8 cellular contexts compared by ENCODE assay signal in the genomic region with DNA sequence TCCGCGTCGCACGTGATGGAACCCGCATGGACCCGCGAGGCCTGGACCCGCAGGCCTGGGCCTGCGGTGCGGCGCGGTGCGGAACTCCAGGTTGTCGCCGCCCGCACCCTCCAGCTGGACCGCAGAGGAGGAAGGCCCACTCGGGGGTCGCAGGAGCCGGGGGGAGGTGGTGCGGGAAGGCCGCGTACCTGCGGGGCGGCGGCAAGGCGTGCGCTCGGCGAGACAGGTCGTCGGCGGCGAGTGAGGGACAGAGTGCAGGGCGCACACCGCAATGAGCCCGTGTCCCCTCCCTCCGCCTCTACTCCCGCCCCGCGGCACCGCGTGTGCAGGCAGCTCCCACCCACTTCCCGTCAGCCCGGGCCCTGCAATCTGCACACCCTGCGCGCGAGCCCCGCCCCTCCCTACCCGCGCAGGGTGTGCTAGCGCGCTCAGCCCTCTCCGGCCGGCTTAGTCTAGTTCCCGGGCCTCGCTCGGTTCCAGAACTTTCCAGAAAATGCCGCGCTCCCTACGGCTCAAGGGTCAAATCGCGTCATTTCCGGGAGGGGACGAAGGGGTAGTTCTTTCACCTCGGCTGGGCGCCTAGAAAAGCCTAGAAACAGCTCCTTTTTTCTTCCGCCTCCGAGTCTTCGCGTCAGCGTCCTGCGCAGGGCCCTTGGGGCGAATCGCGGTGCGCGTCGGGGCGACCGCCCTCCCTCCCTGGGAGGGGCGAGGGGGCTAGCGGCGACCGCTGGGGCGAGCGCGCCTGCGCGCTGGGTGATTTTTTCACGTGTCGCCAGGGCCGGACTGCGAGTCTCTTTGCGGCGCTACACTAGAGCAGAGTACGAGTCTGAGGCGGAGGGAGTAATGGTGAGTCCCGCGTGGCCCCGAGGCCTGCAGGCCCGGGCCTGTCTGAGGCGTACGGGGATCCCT. TPM values are rescaled to one million over a fixed set of nuclear protein-coding genes. Genes with fewer than 3 reads are reported as not detected.
DNase-seq lines count a peak whose midpoint lies in the region; ATAC-seq and TF ChIP-seq lines count a peak whose summit lies in the region.

A gene (minus strand): TSS at position 247 of the 909 bp plus-strand sequence. CDS start 992 bp downstream, outside the sequence.
A gene (plus strand): TSS at position 786 of the 909 bp plus-strand sequence. CDS start 58 bp downstream, at position 844.

- no peaks in the 10 kb centered on the region for H3K27me3 Mint-ChIP-seq in activated T-cell treated with anti-CD3 and anti-CD28 coated beads, Interleukin-2, amount 50 U/mL, for 24 hours

- H3K36me3 ChIP-seq in mucosa of stomach (ENCODE audit: control insufficient read depth, insufficient read depth, low read length): no peaks in the 10 kb centered on the region

- ATAC-seq in GM21717 (IDR thresholded peaks at IDR 0.05; ENCODE audit: unreplicated experiment): peak; percentile 84

- H3K27me3 ChIP-seq in mucosa of stomach (ENCODE audit: control insufficient read depth, insufficient read depth, low read length): no peaks in the 10 kb centered on the region

- peak; percentile 89 for TF ChIP-seq POLR2A in erythroblast (IDR thresholded peaks at IDR 0.05; ENCODE audit: low read length)

- peak within 1 kb of the TSS; percentile 87 for H3K9ac ChIP-seq in mucosa of stomach (ENCODE audit: low read length)

- H3K4me1 ChIP-seq in mucosa of stomach (ENCODE audit: control insufficient read depth, insufficient read depth, low read length): peaks cover 9% of the 10 kb centered on the region

- H3K4me1 Mint-ChIP-seq in activated T-cell treated with anti-CD3 and anti-CD28 coated beads, Interleukin-2, amount 50 U/mL, for 24 hours (ENCODE audit: low read depth): peaks cover 54% of the 10 kb centered on the region

- peak within 1 kb of the TSS; percentile 97 for H3K4me3 Mint-ChIP-seq in activated T-cell treated with anti-CD3 and anti-CD28 coated beads, Interleukin-2, amount 50 U/mL, for 24 hours

- H3K36me3 Mint-ChIP-seq in activated T-cell treated with anti-CD3 and anti-CD28 coated beads, Interleukin-2, amount 50 U/mL, for 24 hours (ENCODE audit: low read depth): peaks cover 95% of the 10 kb centered on the region

- peak; percentile 97 for DNase-seq in DMS153 treated with DMSO at 0.1 percent for 48 hours (lab: John Stamatoyannopoulos, UW; ENCODE audit: unreplicated experiment)
- peak; percentile 99 for DNase-seq in KBM-7
- DNase-seq in activated T-cell treated with anti-CD3 and anti-CD28 coated beads, Interleukin-2, amount 50 U/mL, for 24 hours: peak; percentile 97
- DNase-seq in erythroblast (lab: John Stamatoyannopoulos, UW): peak; percentile 99
- DNase-seq in stimulated activated CD8-positive, alpha-beta memory T cell treated with anti-CD3 and anti-CD28 coated beads, Interleukin-7, amount 100 ng/mL, for 1 hour (ENCODE audit: low read depth in 2 of 2): peak; percentile 93 to 95

- peak within 1 kb of the TSS; percentile 97 for H3K27ac Mint-ChIP-seq in activated T-cell treated with anti-CD3 and anti-CD28 coated beads, Interleukin-2, amount 50 U/mL, for 24 hours

- in situ Hi-C loops in KBM-7 (cut with MboI; ENCODE audit: low pct_unique_long_range_greater_than_20kb, low sequenced_read_pairs): no loop called here

- H3K4me3 ChIP-seq in mucosa of stomach (ENCODE audit: low read length): peak within 1 kb of the TSS; percentile 71

- H3K9me3 ChIP-seq in mucosa of stomach (ENCODE audit: control insufficient read depth, low read length): no peaks in the 10 kb centered on the region

- H3K9me3 Mint-ChIP-seq in activated T-cell treated with anti-CD3 and anti-CD28 coated beads, Interleukin-2, amount 50 U/mL, for 24 hours: no peaks in the 10 kb centered on the region

TF ChIP-seq in PFSK-1, 5 proteins besides CTCF, POLR2A, EP300 and RAD21:
- TF ChIP-seq, protein P1, sequence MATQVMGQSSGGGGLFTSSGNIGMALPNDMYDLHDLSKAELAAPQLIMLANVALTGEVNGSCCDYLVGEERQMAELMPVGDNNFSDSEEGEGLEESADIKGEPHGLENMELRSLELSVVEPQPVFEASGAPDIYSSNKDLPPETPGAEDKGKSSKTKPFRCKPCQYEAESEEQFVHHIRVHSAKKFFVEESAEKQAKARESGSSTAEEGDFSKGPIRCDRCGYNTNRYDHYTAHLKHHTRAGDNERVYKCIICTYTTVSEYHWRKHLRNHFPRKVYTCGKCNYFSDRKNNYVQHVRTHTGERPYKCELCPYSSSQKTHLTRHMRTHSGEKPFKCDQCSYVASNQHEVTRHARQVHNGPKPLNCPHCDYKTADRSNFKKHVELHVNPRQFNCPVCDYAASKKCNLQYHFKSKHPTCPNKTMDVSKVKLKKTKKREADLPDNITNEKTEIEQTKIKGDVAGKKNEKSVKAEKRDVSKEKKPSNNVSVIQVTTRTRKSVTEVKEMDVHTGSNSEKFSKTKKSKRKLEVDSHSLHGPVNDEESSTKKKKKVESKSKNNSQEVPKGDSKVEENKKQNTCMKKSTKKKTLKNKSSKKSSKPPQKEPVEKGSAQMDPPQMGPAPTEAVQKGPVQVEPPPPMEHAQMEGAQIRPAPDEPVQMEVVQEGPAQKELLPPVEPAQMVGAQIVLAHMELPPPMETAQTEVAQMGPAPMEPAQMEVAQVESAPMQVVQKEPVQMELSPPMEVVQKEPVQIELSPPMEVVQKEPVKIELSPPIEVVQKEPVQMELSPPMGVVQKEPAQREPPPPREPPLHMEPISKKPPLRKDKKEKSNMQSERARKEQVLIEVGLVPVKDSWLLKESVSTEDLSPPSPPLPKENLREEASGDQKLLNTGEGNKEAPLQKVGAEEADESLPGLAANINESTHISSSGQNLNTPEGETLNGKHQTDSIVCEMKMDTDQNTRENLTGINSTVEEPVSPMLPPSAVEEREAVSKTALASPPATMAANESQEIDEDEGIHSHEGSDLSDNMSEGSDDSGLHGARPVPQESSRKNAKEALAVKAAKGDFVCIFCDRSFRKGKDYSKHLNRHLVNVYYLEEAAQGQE (IDR thresholded peaks at IDR 0.05; ENCODE audit: insufficient read depth in 1 of 2, low read depth in 2 of 2, low read length in 2 of 2): peak in 1 of 2 experiments; percentile 48; a peak in 1 of 4 replicates
- TF ChIP-seq SIN3A (IDR thresholded peaks at IDR 0.05; ENCODE audit: borderline replicate concordance, insufficient read depth, low read length): peak; percentile 79; the same call in 1 of the 2 replicates
- peak; percentile 84 for TF ChIP-seq POLR2AphosphoS5 (IDR thresholded peaks at IDR 0.05; ENCODE audit: low read depth, low read length)
- peak; percentile 85 for TF ChIP-seq FOXP2 (optimal IDR thresholded peaks at IDR 0.05; ENCODE audit: borderline replicate concordance, extremely low read depth, extremely low read length, insufficient read depth)
- peak; percentile 91 for TF ChIP-seq TAF1 (IDR thresholded peaks at IDR 0.05; ENCODE audit: borderline replicate concordance, insufficient read depth, low read length)

RNA-seq across cellular contexts. Expression of the first gene that starts in this region (rescaled TPM):
- polyA plus RNA-seq in PFSK-1 (2012; ENCODE audit: insufficient read length, low read depth): 394 TPM

RNA-seq across cellular contexts. Expression of the second gene that starts in this region (rescaled TPM):
- 108 TPM for polyA plus RNA-seq in PFSK-1 (2012; ENCODE audit: insufficient read length, low read depth)

Comparison
In these comparisons a context has a peak if more than half of its experiments do, and no peak if none do; other contexts are left out.
1. Peak in every context shown above with its lines: DNase-seq, ATAC-seq and H3K4me3 ChIP-seq.